In genomic region chr5:82019342-82020138, GRCh38 we compare ENCODE assay signal across 1 cellular context.
TF ChIP-seq lines count a peak whose summit lies in the region.

No MANE protein-coding gene starts in this region.

TF ChIP-seq in H1, 55 proteins besides CTCF, POLR2A, EP300 and RAD21 (continued from another document):
- TF ChIP-seq, protein P1, sequence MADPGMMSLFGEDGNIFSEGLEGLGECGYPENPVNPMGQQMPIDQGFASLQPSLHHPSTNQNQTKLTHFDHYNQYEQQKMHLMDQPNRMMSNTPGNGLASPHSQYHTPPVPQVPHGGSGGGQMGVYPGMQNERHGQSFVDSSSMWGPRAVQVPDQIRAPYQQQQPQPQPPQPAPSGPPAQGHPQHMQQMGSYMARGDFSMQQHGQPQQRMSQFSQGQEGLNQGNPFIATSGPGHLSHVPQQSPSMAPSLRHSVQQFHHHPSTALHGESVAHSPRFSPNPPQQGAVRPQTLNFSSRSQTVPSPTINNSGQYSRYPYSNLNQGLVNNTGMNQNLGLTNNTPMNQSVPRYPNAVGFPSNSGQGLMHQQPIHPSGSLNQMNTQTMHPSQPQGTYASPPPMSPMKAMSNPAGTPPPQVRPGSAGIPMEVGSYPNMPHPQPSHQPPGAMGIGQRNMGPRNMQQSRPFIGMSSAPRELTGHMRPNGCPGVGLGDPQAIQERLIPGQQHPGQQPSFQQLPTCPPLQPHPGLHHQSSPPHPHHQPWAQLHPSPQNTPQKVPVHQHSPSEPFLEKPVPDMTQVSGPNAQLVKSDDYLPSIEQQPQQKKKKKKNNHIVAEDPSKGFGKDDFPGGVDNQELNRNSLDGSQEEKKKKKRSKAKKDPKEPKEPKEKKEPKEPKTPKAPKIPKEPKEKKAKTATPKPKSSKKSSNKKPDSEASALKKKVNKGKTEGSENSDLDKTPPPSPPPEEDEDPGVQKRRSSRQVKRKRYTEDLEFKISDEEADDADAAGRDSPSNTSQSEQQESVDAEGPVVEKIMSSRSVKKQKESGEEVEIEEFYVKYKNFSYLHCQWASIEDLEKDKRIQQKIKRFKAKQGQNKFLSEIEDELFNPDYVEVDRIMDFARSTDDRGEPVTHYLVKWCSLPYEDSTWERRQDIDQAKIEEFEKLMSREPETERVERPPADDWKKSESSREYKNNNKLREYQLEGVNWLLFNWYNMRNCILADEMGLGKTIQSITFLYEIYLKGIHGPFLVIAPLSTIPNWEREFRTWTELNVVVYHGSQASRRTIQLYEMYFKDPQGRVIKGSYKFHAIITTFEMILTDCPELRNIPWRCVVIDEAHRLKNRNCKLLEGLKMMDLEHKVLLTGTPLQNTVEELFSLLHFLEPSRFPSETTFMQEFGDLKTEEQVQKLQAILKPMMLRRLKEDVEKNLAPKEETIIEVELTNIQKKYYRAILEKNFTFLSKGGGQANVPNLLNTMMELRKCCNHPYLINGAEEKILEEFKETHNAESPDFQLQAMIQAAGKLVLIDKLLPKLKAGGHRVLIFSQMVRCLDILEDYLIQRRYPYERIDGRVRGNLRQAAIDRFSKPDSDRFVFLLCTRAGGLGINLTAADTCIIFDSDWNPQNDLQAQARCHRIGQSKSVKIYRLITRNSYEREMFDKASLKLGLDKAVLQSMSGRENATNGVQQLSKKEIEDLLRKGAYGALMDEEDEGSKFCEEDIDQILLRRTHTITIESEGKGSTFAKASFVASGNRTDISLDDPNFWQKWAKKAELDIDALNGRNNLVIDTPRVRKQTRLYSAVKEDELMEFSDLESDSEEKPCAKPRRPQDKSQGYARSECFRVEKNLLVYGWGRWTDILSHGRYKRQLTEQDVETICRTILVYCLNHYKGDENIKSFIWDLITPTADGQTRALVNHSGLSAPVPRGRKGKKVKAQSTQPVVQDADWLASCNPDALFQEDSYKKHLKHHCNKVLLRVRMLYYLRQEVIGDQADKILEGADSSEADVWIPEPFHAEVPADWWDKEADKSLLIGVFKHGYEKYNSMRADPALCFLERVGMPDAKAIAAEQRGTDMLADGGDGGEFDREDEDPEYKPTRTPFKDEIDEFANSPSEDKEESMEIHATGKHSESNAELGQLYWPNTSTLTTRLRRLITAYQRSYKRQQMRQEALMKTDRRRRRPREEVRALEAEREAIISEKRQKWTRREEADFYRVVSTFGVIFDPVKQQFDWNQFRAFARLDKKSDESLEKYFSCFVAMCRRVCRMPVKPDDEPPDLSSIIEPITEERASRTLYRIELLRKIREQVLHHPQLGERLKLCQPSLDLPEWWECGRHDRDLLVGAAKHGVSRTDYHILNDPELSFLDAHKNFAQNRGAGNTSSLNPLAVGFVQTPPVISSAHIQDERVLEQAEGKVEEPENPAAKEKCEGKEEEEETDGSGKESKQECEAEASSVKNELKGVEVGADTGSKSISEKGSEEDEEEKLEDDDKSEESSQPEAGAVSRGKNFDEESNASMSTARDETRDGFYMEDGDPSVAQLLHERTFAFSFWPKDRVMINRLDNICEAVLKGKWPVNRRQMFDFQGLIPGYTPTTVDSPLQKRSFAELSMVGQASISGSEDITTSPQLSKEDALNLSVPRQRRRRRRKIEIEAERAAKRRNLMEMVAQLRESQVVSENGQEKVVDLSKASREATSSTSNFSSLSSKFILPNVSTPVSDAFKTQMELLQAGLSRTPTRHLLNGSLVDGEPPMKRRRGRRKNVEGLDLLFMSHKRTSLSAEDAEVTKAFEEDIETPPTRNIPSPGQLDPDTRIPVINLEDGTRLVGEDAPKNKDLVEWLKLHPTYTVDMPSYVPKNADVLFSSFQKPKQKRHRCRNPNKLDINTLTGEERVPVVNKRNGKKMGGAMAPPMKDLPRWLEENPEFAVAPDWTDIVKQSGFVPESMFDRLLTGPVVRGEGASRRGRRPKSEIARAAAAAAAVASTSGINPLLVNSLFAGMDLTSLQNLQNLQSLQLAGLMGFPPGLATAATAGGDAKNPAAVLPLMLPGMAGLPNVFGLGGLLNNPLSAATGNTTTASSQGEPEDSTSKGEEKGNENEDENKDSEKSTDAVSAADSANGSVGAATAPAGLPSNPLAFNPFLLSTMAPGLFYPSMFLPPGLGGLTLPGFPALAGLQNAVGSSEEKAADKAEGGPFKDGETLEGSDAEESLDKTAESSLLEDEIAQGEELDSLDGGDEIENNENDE (IDR thresholded peaks at IDR 0.05; ENCODE audit: insufficient replicate concordance, low read length) = no peak
- TF ChIP-seq HDAC2 (IDR thresholded peaks at IDR 0.05; ENCODE audit: borderline replicate concordance in 1 of 2, low read depth in 2 of 2, low read length in 2 of 2) = no peak
- TF ChIP-seq KDM4A (IDR thresholded peaks at IDR 0.05; ENCODE audit: low read depth, low read length, severe bottlenecking) = no peak
- TF ChIP-seq MAX (IDR thresholded peaks at IDR 0.05) = peak; percentile 70
